In the genomic region with DNA sequence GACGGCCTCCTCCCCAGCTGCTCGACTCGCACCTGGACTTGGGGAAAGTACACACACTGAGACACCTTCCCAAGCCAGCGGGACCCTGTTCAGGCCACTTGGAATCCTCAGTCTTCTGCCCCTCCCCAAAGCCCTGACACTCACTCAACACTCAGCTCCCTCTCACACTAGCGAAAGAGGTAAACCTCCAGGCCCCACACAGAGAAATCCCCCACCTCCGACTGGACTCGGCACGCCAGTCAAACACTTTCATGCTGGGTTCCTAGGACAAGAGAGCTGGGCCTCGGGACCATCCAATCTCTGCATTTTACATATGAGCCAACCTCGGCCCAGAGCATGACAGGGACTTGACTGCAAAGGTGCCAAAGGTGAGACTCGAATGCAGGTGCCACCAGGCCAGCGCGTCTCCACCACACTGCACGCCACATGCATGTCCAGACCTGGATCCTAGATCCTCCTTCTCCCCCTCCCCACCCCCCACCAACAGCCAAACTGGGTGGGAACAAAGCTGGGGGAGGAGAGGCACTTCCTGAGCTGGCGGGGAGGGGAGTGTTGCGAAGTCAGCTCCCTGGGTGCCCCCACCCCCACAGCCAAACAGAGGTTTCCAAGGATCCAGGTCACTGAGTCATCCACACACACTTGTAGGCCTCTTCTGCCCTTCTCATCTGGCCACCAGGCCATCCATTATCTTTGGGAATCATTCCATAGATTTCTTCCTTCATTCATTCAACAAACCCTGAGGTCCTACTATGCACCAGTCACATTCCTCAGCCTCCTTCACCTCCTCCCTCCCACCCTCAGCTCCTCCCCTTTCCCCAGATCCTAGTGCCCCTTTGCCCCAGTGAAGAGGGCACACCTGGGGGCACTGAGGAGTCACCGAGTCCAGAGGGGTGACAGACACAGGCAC, we compare ENCODE assay signal across 9 cellular contexts. TPM values are rescaled to one million over a fixed set of nuclear protein-coding genes. Genes with fewer than 3 reads are reported as not detected.
A peak's percentile ranks its signal among the peaks of the same experiment; 100 is the strongest.
DNase-seq lines count a peak whose midpoint lies in the region; ATAC-seq, FAIRE-seq and TF ChIP-seq lines count a peak whose summit lies in the region.
"Had no signal": no experiment of that assay in that cellular context is flagged by ENCODE, and none has a peak within 500 bp of the region (broad histone marks: within the 10 kb centered on the region; RNA-seq: fewer than 3 reads in every experiment).

No MANE protein-coding gene starts in this region.

- no peak overlapping the region for H2BK15ac ChIP-seq in H9 (ENCODE audit: low read depth, low read length)

- H2BK20ac ChIP-seq in H9 (ENCODE audit: low read depth, low read length, poor library complexity, severe bottlenecking): no peak overlapping the region

- DNase-seq in CD8-positive, alpha-beta memory T cell: no peak
- no peak for DNase-seq in H9
- DNase-seq in mesenteric fat pad (ENCODE audit: low spot score): peak; percentile 85
- no peak for DNase-seq in pancreas
- no peak for DNase-seq in substantia nigra (lab: John Stamatoyannopoulos, UW)
- no peak for DNase-seq in thyroid gland

- H3K79me1 ChIP-seq in H9 (ENCODE audit: insufficient read depth, low read depth, low read length, poor library complexity, severe bottlenecking): no peaks in the 10 kb centered on the region

- peaks cover 0 to 3% of the 10 kb centered on the region in 2 donors for H3K27me3 Mint-ChIP-seq in CD8-positive, alpha-beta memory T cell
- peaks cover 19% of the 10 kb centered on the region for H3K27me3 Mint-ChIP-seq in H9 (ENCODE audit: low read depth)
- no peaks in the 10 kb centered on the region for H3K27me3 Mint-ChIP-seq in activated T-helper 17 cell treated with anti-CD3 and anti-CD28 coated beads, Interleukin-2, amount 50 U/mL, for 72 hours

- H3K36me3 ChIP-seq in CD8-positive, alpha-beta memory T cell (ENCODE audit: insufficient read depth, low read length): no peaks in the 10 kb centered on the region
- H3K36me3 ChIP-seq in pancreas: no peaks in the 10 kb centered on the region
- no peaks in the 10 kb centered on the region for H3K36me3 ChIP-seq in thyroid gland

- H2BK120ac ChIP-seq in H9 (ENCODE audit: low read depth, low read length, poor library complexity, severe bottlenecking): no peak overlapping the region

- no peak overlapping the region for H2BK12ac ChIP-seq in H9 (ENCODE audit: insufficient read length, low read depth, low read length)

- H3K9me3 ChIP-seq in CD8-positive, alpha-beta memory T cell (ENCODE audit: low read length): no peaks in the 10 kb centered on the region
- no peaks in the 10 kb centered on the region for H3K9me3 ChIP-seq in H9 (ENCODE audit: control insufficient read depth, low read depth, low read length)
- H3K9me3 ChIP-seq in pancreas: no peaks in the 10 kb centered on the region
- H3K9me3 ChIP-seq in thyroid gland: no peaks in the 10 kb centered on the region

- no peaks in the 10 kb centered on the region for H3K27me3 ChIP-seq in CD8-positive, alpha-beta memory T cell (ENCODE audit: insufficient read depth, low read length, poor library complexity, severe bottlenecking)
- no peaks in the 10 kb centered on the region for H3K27me3 ChIP-seq in H9 (ENCODE audit: insufficient read depth, low read length)
- H3K27me3 ChIP-seq in pancreas: no peaks in the 10 kb centered on the region
- no peaks in the 10 kb centered on the region for H3K27me3 ChIP-seq in thyroid gland

- no peaks in the 10 kb centered on the region for H3K79me2 ChIP-seq in H9 (ENCODE audit: insufficient read depth, low read length)

- H3K27ac Mint-ChIP-seq in CD8-positive, alpha-beta memory T cell: peak overlapping the region in 7 of 8 donors; percentile 61 to 95 (median 78)
- peak overlapping the region; percentile 60 to 91 (median 86); a peak in 3 of 7 replicates for H3K27ac Mint-ChIP-seq in H9
- H3K27ac Mint-ChIP-seq in activated T-helper 17 cell treated with anti-CD3 and anti-CD28 coated beads, Interleukin-2, amount 50 U/mL, for 72 hours: peak overlapping the region; percentile 96

- H3K23me2 ChIP-seq in H9 (ENCODE audit: insufficient read length, low read depth, low read length, poor library complexity, severe bottlenecking): no peaks in the 10 kb centered on the region

- no peak overlapping the region for H2AFZ ChIP-seq in H9 (ENCODE audit: low read length)

- H2AK5ac ChIP-seq in H9 (ENCODE audit: insufficient read length, low read length): no peak overlapping the region

- H3K18ac ChIP-seq in H9 (ENCODE audit: insufficient read length, low read depth, low read length): no peak overlapping the region

- H4K8ac ChIP-seq in H9 (replicated peaks; ENCODE audit: insufficient read length, low read depth, low read length): no peak overlapping the region

- no peak overlapping the region for H3K9ac ChIP-seq in H9 (ENCODE audit: extremely low read depth, insufficient read length, low read length)

- WGBS in H9 (ENCODE audit: extremely low coverage, insufficient read length, low lambda C conversion rate): no CpG with 5 or more reads among the region's 17 CpGs
- WGBS in pancreas, 2 donors: 82 to 88% methylated on average over 17 of the region's 17 CpGs
- WGBS in thyroid gland, 2 donors: 89 to 93% methylated on average over 14 to 17 of the region's 17 CpGs

- H3K27ac ChIP-seq in CD8-positive, alpha-beta memory T cell (ENCODE audit: low read depth, low read length): no peak overlapping the region
- H3K27ac ChIP-seq in H9 (ENCODE audit: insufficient read length, low read depth, low read length) (no peak overlapping the region), pancreas (no peak overlapping the region), substantia nigra (ENCODE audit: low read depth, low read length, poor library complexity, severe bottlenecking) (no peak overlapping the region), thyroid gland (no peak overlapping the region)

- peak overlapping the region; percentile 28 for H3K4me3 ChIP-seq in CD8-positive, alpha-beta memory T cell (ENCODE audit: low read length)
- H3K4me3 ChIP-seq in pancreas: no peak overlapping the region
- H3K4me3 ChIP-seq in thyroid gland (replicated peaks in 1 of 3): no peak overlapping the region
- H3K4me3 ChIP-seq: smooth muscle cell had no signal

- H3K36me3 Mint-ChIP-seq in CD8-positive, alpha-beta memory T cell: peaks cover 0 to 1% (median 0%) of the 10 kb centered on the region in 3 donors
- peaks cover 0 to 8% (median 0%) of the 10 kb centered on the region in 3 experiments; a peak in 2 of 7 replicates for H3K36me3 Mint-ChIP-seq in H9 (ENCODE audit: insufficient read depth in 1 of 3, low read depth in 3 of 3)
- peaks cover 53% of the 10 kb centered on the region for H3K36me3 Mint-ChIP-seq in activated T-helper 17 cell treated with anti-CD3 and anti-CD28 coated beads, Interleukin-2, amount 50 U/mL, for 72 hours (ENCODE audit: low read depth)

- H3K23ac ChIP-seq in H9 (ENCODE audit: insufficient read length, low read depth, low read length): no peak overlapping the region

- H3K4me1 Mint-ChIP-seq in CD8-positive, alpha-beta memory T cell: peaks cover 21 to 51% (median 47%) of the 10 kb centered on the region in 3 donors
- peaks cover 7 to 13% of the 10 kb centered on the region in 2 experiments for H3K4me1 Mint-ChIP-seq in H9
- H3K4me1 Mint-ChIP-seq in activated T-helper 17 cell treated with anti-CD3 and anti-CD28 coated beads, Interleukin-2, amount 50 U/mL, for 72 hours: peaks cover 42% of the 10 kb centered on the region

- TF ChIP-seq CTCF in H9 (conservative IDR thresholded peaks at IDR 0.05) (no peak), pancreas (IDR thresholded peaks at IDR 0.05) (no peak), thyroid gland (IDR thresholded peaks at IDR 0.05) (no peak)

- ATAC-seq in activated T-helper 17 cell treated with anti-CD3 and anti-CD28 coated beads, Interleukin-2, amount 50 U/mL, for 72 hours (replicated peaks): peak; percentile 79
- ATAC-seq in pancreas (no peak), HG03039 (IDR thresholded peaks at IDR 0.05; ENCODE audit: unreplicated experiment) (no peak)

- POLR2A ChIA-PET in CD8-positive, alpha-beta memory T cell (lab: Charles Lee): interaction anchor here (0.7 to 1.3 kb wide), 3 partner anchors 15 to 177 kb away, joined by 4 read pairs; no protein-coding TSS in a partner anchor

- no peak overlapping the region for H4K91ac ChIP-seq in H9 (ENCODE audit: insufficient read length, low read depth, low read length)

- H3K4me2 ChIP-seq in H9 (ENCODE audit: insufficient read depth, insufficient read length, low read length): no peak overlapping the region
- H3K4me2 ChIP-seq: smooth muscle cell had no signal

- FAIRE-seq in pancreas (lab: Jason Lieb, UNC): no peak

- H2BK5ac ChIP-seq in H9 (ENCODE audit: insufficient read length, low read length): no peak overlapping the region

- H3K56ac ChIP-seq in H9 (ENCODE audit: insufficient read length, low read depth, low read length): no peak overlapping the region

- intact Hi-C loops in pancreas (cut with DNase I) (no loop called here), thyroid gland (cut with DNase I) (no loop called here)

- no peaks in the 10 kb centered on the region for H3K9me3 Mint-ChIP-seq in CD8-positive, alpha-beta memory T cell
- H3K9me3 Mint-ChIP-seq in H9: peaks cover 11 to 17% of the 10 kb centered on the region in 2 experiments
- H3K9me3 Mint-ChIP-seq in activated T-helper 17 cell treated with anti-CD3 and anti-CD28 coated beads, Interleukin-2, amount 50 U/mL, for 72 hours: peaks cover 5% of the 10 kb centered on the region

- H4K20me1 ChIP-seq in H9 (ENCODE audit: control insufficient read depth, insufficient read depth, insufficient read length): no peaks in the 10 kb centered on the region

- peak overlapping the region in 3 of 7 donors; percentile 23 to 61 (median 52) for H3K4me3 Mint-ChIP-seq in CD8-positive, alpha-beta memory T cell
- H3K4me3 Mint-ChIP-seq in H9: no peak overlapping the region
- peak overlapping the region; percentile 94 for H3K4me3 Mint-ChIP-seq in activated T-helper 17 cell treated with anti-CD3 and anti-CD28 coated beads, Interleukin-2, amount 50 U/mL, for 72 hours

- CTCF ChIA-PET in CD8-positive, alpha-beta memory T cell (lab: Charles Lee): interaction anchor here (0.9 to 1.8 kb wide), 4 partner anchors 10 to 49 kb away, joined by 3 to 4 read pairs (median 4); partner anchors contain the start of gene CD5

- no peak overlapping the region for H4K5ac ChIP-seq in H9 (ENCODE audit: insufficient read length, low read depth, low read length)

- TF ChIP-seq POLR2A in thyroid gland (IDR thresholded peaks at IDR 0.05): no peak

- no peak overlapping the region for H3K4ac ChIP-seq in H9 (ENCODE audit: low read depth, low read length)

- peaks cover 22% of the 10 kb centered on the region for H3K4me1 ChIP-seq in CD8-positive, alpha-beta memory T cell (ENCODE audit: insufficient read depth, low read length)
- H3K4me1 ChIP-seq in H9 (ENCODE audit: insufficient read depth, low read length) (no peaks in the 10 kb centered on the region), pancreas (no peaks in the 10 kb centered on the region), thyroid gland (no peaks in the 10 kb centered on the region)

- no peak overlapping the region for H3K14ac ChIP-seq in H9 (ENCODE audit: insufficient read depth, low read length)

- no peak overlapping the region for H3T11ph ChIP-seq in H9 (ENCODE audit: low read length)

RNA-seq across cellular contexts. Expression of gene CD5, which starts 10.7 kb away (rescaled TPM):
- 100 to 1,000 TPM; 169 to 175 TPM for total RNA-seq in CD8-positive, alpha-beta memory T cell
- polyA plus RNA-seq in CD8-positive, alpha-beta memory T cell: 156 TPM
- total RNA-seq in H9 (2021) (not detected in 2 replicates), mesenteric fat pad (0.26 TPM), pancreas (1 to 10 TPM in 1 of 6 donors, under 1 TPM in 5; 0.08 to 1.1 (median 0.30) TPM), thyroid gland (under 1 TPM in 3 of 4 donors, not detected in 1; 0.56 to 0.83 (median 0.81) TPM)
- total RNA-seq in activated T-helper 17 cell treated with anti-CD3 and anti-CD28 coated beads, Interleukin-2, amount 50 U/mL, for 72 hours: 100 to 1,000 TPM; 231 to 476 TPM
- polyA plus RNA-seq in pancreas: under 1 TPM; 0.23 to 0.31 TPM
- total RNA-seq: smooth muscle cell had no signal

Comparison
In these comparisons a context has a peak if more than half of its experiments do, and no peak if none do; other contexts are left out.
1. RNA of gene CD5, which starts 10.7 kb away (total RNA-seq): 231 to 476 TPM in activated T-helper 17 cell treated with anti-CD3 and anti-CD28 coated beads, Interleukin-2, amount 50 U/mL, for 72 hours and 169 to 175 TPM in CD8-positive, alpha-beta memory T cell; 0.56 to 0.83 TPM in thyroid gland, 0.08 to 1.1 TPM in pancreas, 0.26 TPM in mesenteric fat pad (single experiment) and not detected in H9; every median in the first group is over 10 times any median in the second.
2. Peak in every context shown above with its lines, with median percentiles within 50 percentile points of each other: H3K27ac Mint-ChIP-seq.